In the genomic region with DNA sequence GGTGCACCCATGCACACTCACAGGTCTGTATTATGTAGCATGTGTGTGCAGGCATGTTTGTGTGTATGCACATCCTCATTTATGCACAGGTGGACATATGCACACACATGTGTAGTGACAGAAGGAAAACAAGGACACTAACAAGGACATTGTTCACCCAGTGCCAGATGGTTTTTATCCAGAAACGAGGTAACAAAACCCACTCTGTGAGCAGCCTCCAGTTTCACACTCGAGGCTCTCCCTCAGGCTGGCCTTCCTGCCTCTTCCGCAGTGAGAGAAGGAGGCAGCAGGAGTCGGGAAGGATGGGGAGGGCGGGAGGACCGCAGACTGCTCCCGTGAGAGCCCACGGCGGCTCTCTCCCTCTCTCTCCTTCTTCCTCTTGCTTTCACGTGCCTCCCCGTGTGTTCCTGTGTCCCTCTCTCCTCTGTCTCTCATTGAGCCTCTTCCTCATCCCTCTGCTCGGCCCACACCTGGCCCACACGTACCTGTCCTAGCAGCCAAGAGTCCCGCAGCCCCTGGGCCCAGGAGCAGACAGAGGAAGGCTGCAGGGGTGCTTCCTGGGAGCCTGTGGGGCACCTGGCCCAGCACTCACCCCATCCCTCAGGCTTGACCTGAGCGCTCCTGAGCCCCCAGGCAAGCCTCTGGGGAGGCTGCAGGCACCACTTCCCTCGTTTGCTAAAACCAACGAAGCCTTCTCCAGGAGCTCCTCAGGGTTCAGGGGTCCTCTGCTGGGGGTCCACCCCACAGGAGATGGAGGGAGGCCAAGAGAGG, we compare ENCODE assay signal across 19 cellular contexts. TPM values are rescaled to one million over a fixed set of nuclear protein-coding genes. Genes with fewer than 3 reads are reported as not detected.
DNase-seq lines count a peak whose midpoint lies in the region; ATAC-seq, FAIRE-seq and TF ChIP-seq lines count a peak whose summit lies in the region.
"Had no signal": no experiment of that assay in that cellular context is flagged by ENCODE, and none has a peak within 500 bp of the region (broad histone marks: within the 10 kb centered on the region; RNA-seq: fewer than 3 reads in every experiment).

No MANE protein-coding gene starts in this region.

- H3K9me1 ChIP-seq in K562 (ENCODE audit: control insufficient read depth, insufficient read depth, low read length), result peaks cover 5% of the 10 kb centered on the region

- H3K79me1 ChIP-seq in neuronal stem cell (ENCODE audit: low read depth, low read length), result no peaks in the 10 kb centered on the region

- H3K4me2 ChIP-seq in K562 (ENCODE audit: insufficient read depth, low read length), result no peak overlapping the region
- no peak overlapping the region for H3K4me2 ChIP-seq in neuronal stem cell (ENCODE audit: insufficient read depth, low read length, poor library complexity, severe bottlenecking)

- TF ChIP-seq POLR2A in K562 (conservative IDR thresholded peaks at IDR 0.05), result no peak

- no peak overlapping the region for H2BK120ac ChIP-seq in neuronal stem cell (ENCODE audit: low read depth, low read length)

- H3K4me1 Mint-ChIP-seq in activated T-cell treated with anti-CD3 and anti-CD28 coated beads, Interleukin-2, amount 50 U/mL, for 24 hours (ENCODE audit: low read depth), result peaks cover 88% of the 10 kb centered on the region

- CTCF ChIA-PET in K562 (lab: Yijun Ruan, JAX; ENCODE audit: low intra/inter-chr PET ratio), result no interaction called here

- no peak overlapping the region for H4K91ac ChIP-seq in neuronal stem cell (ENCODE audit: low read depth, low read length, poor library complexity)

- no peak overlapping the region for H3K4me3 Mint-ChIP-seq in activated T-cell treated with anti-CD3 and anti-CD28 coated beads, Interleukin-2, amount 50 U/mL, for 24 hours

- peak overlapping the region; percentile 82 for H3K23ac ChIP-seq in neuronal stem cell (ENCODE audit: low read depth, low read length, poor library complexity)

- ATAC-seq in K562, result no peak
- ATAC-seq in GM21737 (IDR thresholded peaks at IDR 0.05; ENCODE audit: unreplicated experiment), result no peak
- ATAC-seq: body of pancreas had no signal

- no peak for TF ChIP-seq CTCF in K562 (IDR thresholded peaks at IDR 0.05 in 2 of 3, conservative IDR thresholded peaks at IDR 0.05 in 1 of 3; ENCODE audit: insufficient read depth in 2 of 3, low read depth in 1 of 3, low read length in 3 of 3)

- no peaks in the 10 kb centered on the region for H3K27me3 Mint-ChIP-seq in activated T-cell treated with anti-CD3 and anti-CD28 coated beads, Interleukin-2, amount 50 U/mL, for 24 hours

- peak overlapping the region; percentile 63 for H3K14ac ChIP-seq in neuronal stem cell (ENCODE audit: low read length)

- intact Hi-C loops in K562 (cut with micrococcal nuclease), result no loop called here

- no peaks in the 10 kb centered on the region for H3K9me3 ChIP-seq in K562 (replicated peaks; ENCODE audit: control insufficient read depth, insufficient read depth, low read depth, low read length)
- peaks cover 0 to 6% of the 10 kb centered on the region in 2 donors for H3K9me3 ChIP-seq in neuronal stem cell (replicated peaks in 1 of 2; ENCODE audit: control insufficient read depth in 2 of 2, insufficient read depth in 1 of 2, low read depth in 1 of 2, low read length in 2 of 2)
- H3K9me3 ChIP-seq: body of pancreas, suprapubic skin had no signal

- no peak for TF ChIP-seq EP300 in K562 (IDR thresholded peaks at IDR 0.05; ENCODE audit: low read length)

- peak overlapping the region; percentile 88 for H3K27ac Mint-ChIP-seq in activated T-cell treated with anti-CD3 and anti-CD28 coated beads, Interleukin-2, amount 50 U/mL, for 24 hours

- FAIRE-seq in HTR-8/SVneo (lab: Jason Lieb, UNC), result peak; percentile 9
- FAIRE-seq in K562 (lab: Jason Lieb, UNC), result no peak
- FAIRE-seq: G401.6, GM12878 had no signal

- H2AFZ ChIP-seq in K562 (ENCODE audit: low read depth, low read length), result no peak overlapping the region
- H2AFZ ChIP-seq in neuronal stem cell (ENCODE audit: low read length), result no peak overlapping the region

- peaks cover 0 to 14% of the 10 kb centered on the region in 2 experiments; a peak in 2 of 5 replicates for H3K4me1 ChIP-seq in K562 (replicated peaks in 1 of 2; ENCODE audit: control insufficient read depth in 2 of 2, insufficient read depth in 2 of 2, low read length in 2 of 2)
- H3K4me1 ChIP-seq in neuronal stem cell (ENCODE audit: control insufficient read depth in 2 of 2, insufficient read depth in 1 of 2, low read depth in 1 of 2, low read length in 2 of 2), result peaks cover 14 to 15% of the 10 kb centered on the region in 2 donors
- H3K4me1 ChIP-seq: suprapubic skin had no signal

- H2BK5ac ChIP-seq in neuronal stem cell (ENCODE audit: low read length), result no peak overlapping the region

- H3K27me3 ChIP-seq in K562 (ENCODE audit: control insufficient read depth in 2 of 2, insufficient read depth in 2 of 2, low read length in 2 of 2) (peaks cover 2 to 37% of the 10 kb centered on the region in 2 experiments; a peak in 4 of 5 replicates), neuronal stem cell (ENCODE audit: control insufficient read depth in 3 of 3, insufficient read depth in 3 of 3, low read depth in 1 of 3, low read length in 3 of 3) (peaks cover 0 to 19% (median 0%) of the 10 kb centered on the region in 3 experiments)
- H3K27me3 ChIP-seq: body of pancreas, suprapubic skin had no signal

- H2BK12ac ChIP-seq in neuronal stem cell (ENCODE audit: low read length), result no peak overlapping the region

- no peaks in the 10 kb centered on the region for H3K36me3 ChIP-seq in K562 (ENCODE audit: control insufficient read depth, insufficient read depth, low read length)
- no peaks in the 10 kb centered on the region for H3K36me3 ChIP-seq in neuronal stem cell (replicated peaks in 1 of 2; ENCODE audit: control insufficient read depth in 2 of 2, insufficient read depth in 2 of 2, low read length in 2 of 2)
- H3K36me3 ChIP-seq: suprapubic skin had no signal

- no peaks in the 10 kb centered on the region for H3K79me2 ChIP-seq in K562 (ENCODE audit: control insufficient read depth, insufficient read depth, low read length)

- peak overlapping the region; percentile 63 for H2BK15ac ChIP-seq in neuronal stem cell (ENCODE audit: low read length)

- peak overlapping the region in 1 of 2 experiments; percentile 28; a peak in 1 of 4 replicates for H3K9ac ChIP-seq in K562 (ENCODE audit: insufficient read depth in 1 of 2, low read depth in 2 of 2, low read length in 2 of 2)
- H3K9ac ChIP-seq in neuronal stem cell (ENCODE audit: low read depth, low read length, poor library complexity), result no peak overlapping the region

- TF ChIP-seq RAD21 in K562 (CRISPR knock-in tag; conservative IDR thresholded peaks at IDR 0.05 in 1 of 2, IDR thresholded peaks at IDR 0.05 in 1 of 2), result no peak

- peak overlapping the region; percentile 46 for H3K4ac ChIP-seq in neuronal stem cell (ENCODE audit: low read length)

- 5% methylated on average over 15 of the region's 17 CpGs for WGBS in K562 (ENCODE audit: insufficient coverage, low coverage, missing lambda C conversion rate)
- WGBS in neuronal stem cell (ENCODE audit: extremely low coverage in 2 of 2, insufficient read length in 2 of 2, insufficient replicate concordance in 1 of 2), 2 donors, result no CpG with 5 or more reads among the region's 17 CpGs

- POLR2A ChIA-PET in K562 (lab: Yijun Ruan, JAX), result interaction anchor here (0.5 to 1.1 kb wide), 4 partner anchors 17 to 260 kb away, joined by 4 to 5 read pairs (median 4); no protein-coding TSS in a partner anchor

- H4K20me1 ChIP-seq in K562 (replicated peaks; ENCODE audit: control insufficient read depth, insufficient read depth, low read length), result no peaks in the 10 kb centered on the region

- peak overlapping the region; percentile 80 for H3K18ac ChIP-seq in neuronal stem cell (ENCODE audit: low read length)

- H2AK5ac ChIP-seq in neuronal stem cell (ENCODE audit: low read depth, low read length), result peak overlapping the region; percentile 20

- H3K36me3 Mint-ChIP-seq in activated T-cell treated with anti-CD3 and anti-CD28 coated beads, Interleukin-2, amount 50 U/mL, for 24 hours (ENCODE audit: low read depth), result peaks cover 75% of the 10 kb centered on the region

- peak overlapping the region; percentile 48 for H4K8ac ChIP-seq in neuronal stem cell (ENCODE audit: low read depth, low read length)

- in situ Hi-C loops in K562 (cut with MboI), result no loop called here

- H3K27ac ChIP-seq in K562 (ENCODE audit: extremely low read depth, low read depth, low read length) (no peak overlapping the region), neuronal stem cell (replicated peaks; ENCODE audit: low read length) (no peak overlapping the region)
- H3K27ac ChIP-seq: body of pancreas, suprapubic skin had no signal

- BruUV-seq in K562 (replicated peaks; lab: Mats Ljungman, UMichigan), result no TSS peak

- no peaks in the 10 kb centered on the region for H3K9me3 Mint-ChIP-seq in activated T-cell treated with anti-CD3 and anti-CD28 coated beads, Interleukin-2, amount 50 U/mL, for 24 hours

- no peak for DNase-seq in activated T-cell treated with anti-CD3 and anti-CD28 coated beads, Interleukin-2, amount 50 U/mL, for 24 hours
- DNase-seq in activated T-cell treated with anti-CD3 and anti-CD28 coated beads for 4 hours (no peak), HTR-8/SVneo (ENCODE audit: insufficient read length, low spot score) (no peak), K562 (ENCODE audit: extremely low read depth in 1 of 4, low spot score in 3 of 4) (no peak), neuronal stem cell (ENCODE audit: low spot score) (no peak), 8988T (no peak), inferior parietal cortex (ENCODE audit: extremely low spot score) (no peak)
- DNase-seq: activated CD4-positive, CD25-positive, alpha-beta regulatory T cell treated with anti-CD3 and anti-CD28 coated beads, Interleukin-2, amount 50 U/mL, for 72 hours; body of pancreas; GOT3; MM.1S; NCI-H2029; NCI-H510A; retina; SIG-M5 had no signal

- H3K4me3 ChIP-seq in K562 (no peak overlapping the region), neuronal stem cell (ENCODE audit: low read length in 2 of 2) (no peak overlapping the region)
- H3K4me3 ChIP-seq: body of pancreas, GM12878, suprapubic skin had no signal

RNA-seq across cellular contexts. Expression of a gene that starts 13.8 kb away (rescaled TPM):
- total RNA-seq in K562 (2011; cell fraction: chromatin; rRNA removed; ENCODE audit: low replicate concordance), result 0.46 and 1.2 TPM in 2 replicates
- total RNA-seq in K562 (2011; cell fraction: nucleolus; rRNA removed), result 0.67 and 0.79 TPM in 2 replicates
- total RNA-seq in K562 (2011; cell fraction: nucleoplasm; rRNA removed), result 0.59 and 1.1 TPM in 2 replicates
- 0.04 and 0.82 TPM in 2 replicates for total RNA-seq in K562 (2014; rRNA removed)
- total RNA-seq in K562 (2014; rRNA removed; fragmentation: Illumina TruSeq; extraction: Trizol), result 0.11 and 0.38 TPM in 2 replicates
- total RNA-seq in K562 (2015; rRNA removed; fragmentation: Illumina TruSeq; extraction: Trizol), result 0.11 and 0.19 TPM in 2 replicates
- 0.63 and 0.86 TPM in 2 replicates for total RNA-seq in K562 (2021)
- polyA plus RNA-seq in K562 (2011; rRNA removed), result 0.04 and 0.09 TPM in 2 replicates
- 0.04 and 0.31 TPM in 2 replicates for polyA plus RNA-seq in K562 (2011; cell fraction: cytosol; rRNA removed)
- polyA plus RNA-seq in K562 (2011; cell fraction: nucleus; rRNA removed), result 0.30 and 0.63 TPM in 2 replicates
- polyA plus RNA-seq in K562 (2012), result 0.17 and 0.46 TPM in 2 replicates
- polyA plus RNA-seq in K562 (2014; fragmentation: Illumina TruSeq; extraction: Trizol), result 0.08 and 0.09 TPM in 2 replicates
- not detected for polyA plus RNA-seq in K562 (2014; fragmentation: Nextera tagmentation; extraction: Ambion mirVana)
- 0.12 and 0.52 TPM in 2 replicates for polyA plus RNA-seq in K562 (2014; rRNA removed)
- 0.04 and 0.18 TPM in 2 replicates for polyA minus RNA-seq in K562 (2011; rRNA and poly(A)+ RNA removed)
- not detected in 2 replicates for polyA minus RNA-seq in K562 (2011; cell fraction: cytosol; rRNA and poly(A)+ RNA removed)
- 0.27 and 0.44 TPM in 2 replicates for polyA minus RNA-seq in K562 (2011; cell fraction: nucleus; rRNA and poly(A)+ RNA removed)
- polyA plus RNA-seq in neuronal stem cell (2013, experiment 1 of 2), result 1.0 TPM
- polyA plus RNA-seq in neuronal stem cell (2013, experiment 2 of 2), result 1.0 TPM
